Comparison of ENCODE assay signal across 29 cellular contexts in genomic region chr2:211928186-211928585, GRCh38.
A peak's percentile ranks its signal among the peaks of the same experiment; 100 is the strongest.
DNase-seq lines count a peak whose midpoint lies in the region; ATAC-seq and TF ChIP-seq lines count a peak whose summit lies in the region.
"Had no signal": no experiment of that assay in that cellular context is flagged by ENCODE, and none has a peak within 500 bp of the region (broad histone marks: within the 10 kb centered on the region; RNA-seq: fewer than 3 reads in every experiment).

No MANE protein-coding gene starts in this region.

- no peaks in the 10 kb centered on the region for H3K27me3 Mint-ChIP-seq in endodermal cell (ENCODE audit: insufficient read depth)
- H3K27me3 Mint-ChIP-seq: activated naive CD8-positive, alpha-beta T cell treated with anti-CD3 and anti-CD28 coated beads, Interleukin-2, amount 50 U/mL, for 24 hours; CD4-positive, CD25-positive, alpha-beta regulatory T cell; effector memory CD8-positive, alpha-beta T cell; stimulated activated naive CD8-positive, alpha-beta T cell treated with anti-CD3 and anti-CD28 coated beads, Interleukin-15, Interleukin-2, amounts not matched to agents 100 ng/mL and 50 ng/mL, for 24 hours; T-helper 17 cell had no signal

- no peaks in the 10 kb centered on the region for H3K36me3 Mint-ChIP-seq in endodermal cell (ENCODE audit: low read depth)
- H3K36me3 Mint-ChIP-seq: CD4-positive, CD25-positive, alpha-beta regulatory T cell; immature natural killer cell had no signal

- no peak for ATAC-seq in GM19467 (IDR thresholded peaks at IDR 0.05; ENCODE audit: unreplicated experiment)
- ATAC-seq: activated naive CD8-positive, alpha-beta T cell treated with anti-CD3 and anti-CD28 coated beads, Interleukin-2, amount 50 U/mL, for 24 hours; effector memory CD8-positive, alpha-beta T cell; left colon; sciatic nerve; T-helper 17 cell had no signal

- intact Hi-C loops in testis (cut with DNase I; ENCODE audit: low total_unique reads), result no loop called here

- H3K27me3 ChIP-seq in endodermal cell (ENCODE audit: control insufficient read depth, insufficient read depth, low read length, poor library complexity, severe bottlenecking), result no peaks in the 10 kb centered on the region
- no peaks in the 10 kb centered on the region for H3K27me3 ChIP-seq in testis
- H3K27me3 ChIP-seq: SJSA1 had no signal

- H3K36me3 ChIP-seq in endodermal cell (ENCODE audit: control insufficient read depth, insufficient read depth, low read length) (no peaks in the 10 kb centered on the region), testis (ENCODE audit: low read depth, missing control alignments) (no peaks in the 10 kb centered on the region)
- H3K36me3 ChIP-seq: SJSA1, thoracic aorta had no signal

- H3K9ac ChIP-seq in endodermal cell (ENCODE audit: extremely low read depth, low read length, poor library complexity, severe bottlenecking), result no peak overlapping the region

- WGBS in endodermal cell (ENCODE audit: insufficient coverage in 1 of 2, insufficient read length in 1 of 2), 2 experiments, result 85 to 90% methylated on average over 6 to 8 of the region's 8 CpGs
- WGBS in testis, 2 donors, result 68 to 72% methylated on average over 8 of the region's 8 CpGs

- no peaks in the 10 kb centered on the region for H3K4me1 ChIP-seq in endodermal cell (ENCODE audit: control insufficient read depth, insufficient read depth, low read length)
- H3K4me1 ChIP-seq in testis, result no peaks in the 10 kb centered on the region
- H3K4me1 ChIP-seq: SJSA1 had no signal

- TF ChIP-seq CTCF in endodermal cell (conservative IDR thresholded peaks at IDR 0.05) (no peak), testis (IDR thresholded peaks at IDR 0.05) (no peak)

- H3K4me3 Mint-ChIP-seq in endodermal cell, result no peak overlapping the region
- H3K4me3 Mint-ChIP-seq: activated naive CD8-positive, alpha-beta T cell treated with anti-CD3 and anti-CD28 coated beads, Interleukin-2, amount 50 U/mL, for 24 hours; CD4-positive, CD25-positive, alpha-beta regulatory T cell; effector memory CD8-positive, alpha-beta T cell; immature natural killer cell; stimulated activated naive CD8-positive, alpha-beta T cell treated with anti-CD3 and anti-CD28 coated beads, Interleukin-15, Interleukin-2, amounts not matched to agents 100 ng/mL and 50 ng/mL, for 24 hours; T-helper 17 cell had no signal

- peaks cover 4% of the 10 kb centered on the region for H3K4me1 Mint-ChIP-seq in endodermal cell
- H3K4me1 Mint-ChIP-seq: activated naive CD8-positive, alpha-beta T cell treated with anti-CD3 and anti-CD28 coated beads, Interleukin-2, amount 50 U/mL, for 24 hours; CD4-positive, CD25-positive, alpha-beta regulatory T cell; immature natural killer cell; T-helper 17 cell had no signal

- peak overlapping the region; percentile 34 for H3K27ac ChIP-seq in endodermal cell (ENCODE audit: low read depth, low read length)
- no peak overlapping the region for H3K27ac ChIP-seq in testis
- H3K27ac ChIP-seq: SJSA1, thoracic aorta had no signal

- no peaks in the 10 kb centered on the region for H3K9me3 ChIP-seq in endodermal cell (ENCODE audit: control insufficient read depth, low read length)
- no peaks in the 10 kb centered on the region for H3K9me3 ChIP-seq in testis
- H3K9me3 ChIP-seq: SJSA1, thoracic aorta had no signal

- DNase-seq in NCI-H2107 treated with DMSO at 0.1 percent for 48 hours (lab: John Stamatoyannopoulos, UW; ENCODE audit: unreplicated experiment) (peak; percentile 43), NCI-H2107 (lab: John Stamatoyannopoulos, UW) (no peak), NCI-H748 treated with DMSO at 0.1 percent for 48 hours (lab: John Stamatoyannopoulos, UW) (peak; percentile 79), endodermal cell (no peak), testis (peak; percentile 23), AG08395 (ENCODE audit: low spot score) (no peak), NCI-H1417 (lab: John Stamatoyannopoulos, UW) (no peak)
- DNase-seq: activated CD4-positive, alpha-beta T cell treated with anti-CD3 and anti-CD28 coated beads, Interleukin-2, amount 50 U/mL, for 48 hours; activated CD4-positive, CD25-positive, alpha-beta regulatory T cell treated with anti-CD3 and anti-CD28 coated beads, Interleukin-2, amount 50 U/mL, for 72 hours; activated naive CD4-positive, alpha-beta T cell; activated naive CD8-positive, alpha-beta T cell treated with anti-CD3 and anti-CD28 coated beads, Interleukin-2, amount 50 U/mL, for 24 hours; activated T-cell treated with anti-CD3 and anti-CD28 coated beads, Interleukin-2, amount 50 U/mL, for 48 hours; CD4-positive, CD25-positive, alpha-beta regulatory T cell; central memory CD4-positive, alpha-beta T cell; effector memory CD8-positive, alpha-beta T cell; erythroblast; immature natural killer cell; left colon; mesenchymal stem cell; NCI-H1105 treated with DMSO at 0.1 percent for 48 hours; NCI-H2171; NCI-H510A treated with DMSO at 0.1 percent for 48 hours; stimulated activated CD8-positive, alpha-beta memory T cell treated with anti-CD3 and anti-CD28 coated beads, Interleukin-4, amount 100 ng/mL, for 48 hours; T-helper 17 cell had no signal

- H3K9me3 Mint-ChIP-seq in endodermal cell, result no peaks in the 10 kb centered on the region
- H3K9me3 Mint-ChIP-seq: activated naive CD8-positive, alpha-beta T cell treated with anti-CD3 and anti-CD28 coated beads, Interleukin-2, amount 50 U/mL, for 24 hours; stimulated activated naive CD8-positive, alpha-beta T cell treated with anti-CD3 and anti-CD28 coated beads, Interleukin-15, Interleukin-2, amounts not matched to agents 100 ng/mL and 50 ng/mL, for 24 hours had no signal

- H3K27ac Mint-ChIP-seq in endodermal cell, result no peak overlapping the region
- H3K27ac Mint-ChIP-seq: activated naive CD8-positive, alpha-beta T cell treated with anti-CD3 and anti-CD28 coated beads, Interleukin-2, amount 50 U/mL, for 24 hours; CD4-positive, CD25-positive, alpha-beta regulatory T cell; effector memory CD8-positive, alpha-beta T cell; immature natural killer cell; stimulated activated naive CD8-positive, alpha-beta T cell treated with anti-CD3 and anti-CD28 coated beads, Interleukin-15, Interleukin-2, amounts not matched to agents 100 ng/mL and 50 ng/mL, for 24 hours; T-helper 17 cell had no signal

- TF ChIP-seq POLR2A in testis (IDR thresholded peaks at IDR 0.05), result no peak

- H3K4me3 ChIP-seq in endodermal cell (ENCODE audit: low read length) (no peak overlapping the region), testis (no peak overlapping the region)
- H3K4me3 ChIP-seq: SJSA1, thoracic aorta had no signal

Comparison
In these comparisons a context has a peak if more than half of its experiments do, and no peak if none do; other contexts are left out.
1. DNase-seq: peak in NCI-H2107 treated with DMSO at 0.1 percent for 48 hours (single experiment), NCI-H748 treated with DMSO at 0.1 percent for 48 hours (single experiment) and testis (single experiment); none in NCI-H2107 (single experiment), endodermal cell (single experiment), AG08395 (single experiment) and NCI-H1417 (0 of 3).